In the genomic region with DNA sequence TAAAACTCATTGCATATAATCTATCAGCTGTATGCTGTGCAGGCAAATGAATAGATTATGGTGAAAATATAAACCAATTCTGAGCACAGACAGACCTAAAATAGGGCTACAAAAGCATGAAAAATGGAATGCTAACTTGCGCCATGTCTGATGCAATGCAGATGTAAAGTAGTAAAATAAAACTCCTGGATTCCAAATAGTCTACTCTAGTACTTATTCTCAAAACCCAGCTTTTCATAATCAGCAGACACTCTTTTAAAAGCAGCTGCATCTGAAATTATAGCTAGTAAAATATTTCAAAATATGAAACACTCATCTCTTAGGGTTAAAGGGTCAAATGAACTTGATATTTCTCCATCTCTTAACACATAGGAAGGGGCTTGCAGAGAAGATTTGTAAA, we compare ENCODE assay signal across 23 cellular contexts.
"Had no signal": no experiment of that assay in that cellular context is flagged by ENCODE, and none has a peak within 500 bp of the region (broad histone marks: within the 10 kb centered on the region; RNA-seq: fewer than 3 reads in every experiment).

No MANE protein-coding gene starts in this region.

- DNase-seq: activated CD4-positive, alpha-beta T cell treated with anti-CD3 and anti-CD28 coated beads for 36 hours; activated CD4-positive, alpha-beta T cell treated with anti-CD3 and anti-CD28 coated beads, Interleukin-2, amount 50 U/mL, for 4 hours; activated CD4-positive, CD25-positive, alpha-beta regulatory T cell; activated effector memory CD4-positive, alpha-beta T cell treated with Interleukin-2 at 50 U/mL for 16 hours; activated naive CD4-positive, alpha-beta T cell treated with Interleukin-2 at 50 U/mL for 16 hours; adrenal gland; brain microvascular endothelial cell; cortex of kidney; hippocampal formation; left colon; naive B cell; nephron progenitor cell; ovary; right lobe of liver; stimulated activated CD4-positive, alpha-beta T cell treated with anti-CD3 and anti-CD28 coated beads, Interleukin-12 subunit alpha, Interleukin-12 subunit beta, amount 100 ng/mL, for 4 hours; stimulated activated CD4-positive, alpha-beta T cell treated with anti-CD3 and anti-CD28 coated beads, Interleukin-4, amount 100 ng/mL, for 1 hour; stimulated activated naive CD8-positive, alpha-beta T cell treated with anti-CD3 and anti-CD28 coated beads, Interleukin-15, Interleukin-2, amounts not matched to agents 100 U/mL and 50 U/mL, for 24 hours; testis; transverse colon had no signal

- H3K27ac ChIP-seq: adrenal gland, ascending aorta, brain microvascular endothelial cell, gastroesophageal sphincter, neutrophil, ovary, right lobe of liver, skin epidermis, testis, transverse colon had no signal

- H3K27me3 ChIP-seq: adrenal gland, ascending aorta, brain microvascular endothelial cell, gastroesophageal sphincter, neutrophil, ovary, right lobe of liver, testis, transverse colon had no signal

- H3K9me3 ChIP-seq: adrenal gland, ascending aorta, gastroesophageal sphincter, neutrophil, ovary, right lobe of liver, testis, transverse colon had no signal

- H3K36me3 ChIP-seq: adrenal gland, ascending aorta, gastroesophageal sphincter, neutrophil, ovary, right lobe of liver, transverse colon had no signal

- H3K4me3 ChIP-seq: adrenal gland, ascending aorta, gastroesophageal sphincter, ovary, right lobe of liver, skin epidermis, testis, transverse colon had no signal

- ATAC-seq: activated CD4-positive, alpha-beta T cell treated with anti-CD3 and anti-CD28 coated beads for 36 hours; gastroesophageal sphincter; left colon; right lobe of liver; stimulated activated naive CD8-positive, alpha-beta T cell treated with anti-CD3 and anti-CD28 coated beads, Interleukin-15, Interleukin-2, amounts not matched to agents 100 U/mL and 50 U/mL, for 24 hours had no signal
